In genomic region chr1:201888282-201889033, GRCh38 we compare ENCODE assay signal across 8 cellular contexts. TPM values are rescaled to one million over a fixed set of nuclear protein-coding genes. Genes with fewer than 3 reads are reported as not detected.
DNase-seq lines count a peak whose midpoint lies in the region; ATAC-seq, FAIRE-seq and TF ChIP-seq lines count a peak whose summit lies in the region.

TSS of gene SHISA4 (plus strand) at chr1:201888898. CDS start at chr1:201888995, 97 bp downstream.

- H3K4me1 Mint-ChIP-seq in activated CD4-positive, alpha-beta T cell treated with anti-CD3 and anti-CD28 coated beads for 36 hours: peaks cover 4% of the 10 kb centered on the region

- CTCF ChIA-PET in activated CD4-positive, alpha-beta T cell treated with anti-CD3 and anti-CD28 coated beads for 36 hours (lab: Charles Lee): interaction anchor here (2.0 kb wide), 1 partner anchor 10 kb away, joined by 12 read pairs; no protein-coding TSS in a partner anchor
- CTCF ChIA-PET in PC-3 (lab: Charles Lee): no interaction called here

- no peak for TF ChIP-seq CTCF in PC-3 (conservative IDR thresholded peaks at IDR 0.05; ENCODE audit: low read depth, low read length)
- no peak for TF ChIP-seq CTCF in bronchial epithelial cell (IDR thresholded peaks at IDR 0.05; ENCODE audit: insufficient read depth, low read length, severe bottlenecking)

- H3K9me3 ChIP-seq in PC-3 (ENCODE audit: low read length) (no peaks in the 10 kb centered on the region), iPS-20b (ENCODE audit: insufficient read depth, low read depth, low read length) (no peaks in the 10 kb centered on the region)

- peaks cover 26% of the 10 kb centered on the region for H3K4me1 ChIP-seq in PC-3 (ENCODE audit: insufficient read depth, low read length)
- peaks cover 8% of the 10 kb centered on the region for H3K4me1 ChIP-seq in iPS-20b (ENCODE audit: insufficient read depth, low read length)
- peaks cover 8% of the 10 kb centered on the region for H3K4me1 ChIP-seq in rectal smooth muscle tissue (ENCODE audit: control insufficient read depth, insufficient read depth, low read length)

- H2AFZ ChIP-seq in PC-3 (ENCODE audit: low read length): peak within 1 kb of the TSS; percentile 87

- H3K27ac Mint-ChIP-seq in activated CD4-positive, alpha-beta T cell treated with anti-CD3 and anti-CD28 coated beads for 36 hours: no peak within 1 kb of the TSS

- H3K36me3 ChIP-seq in PC-3 (ENCODE audit: low read depth, low read length) (no peaks in the 10 kb centered on the region), bronchial epithelial cell (ENCODE audit: control insufficient read depth, insufficient read depth, low read length) (no peaks in the 10 kb centered on the region), iPS-20b (ENCODE audit: insufficient read depth, low read depth, low read length) (no peaks in the 10 kb centered on the region), rectal smooth muscle tissue (ENCODE audit: control insufficient read depth, insufficient read depth, low read length) (no peaks in the 10 kb centered on the region)

- peaks cover 35% of the 10 kb centered on the region for H3K27me3 Mint-ChIP-seq in activated CD4-positive, alpha-beta T cell treated with anti-CD3 and anti-CD28 coated beads for 36 hours

- peak within 1 kb of the TSS; percentile 41; the same call in 1 of the 2 replicates for H3K9ac ChIP-seq in PC-3 (ENCODE audit: low read length)
- peak within 1 kb of the TSS; percentile 69; the same call in 1 of the 2 replicates for H3K9ac ChIP-seq in iPS-20b (ENCODE audit: low read depth, low read length)
- no peak within 1 kb of the TSS for H3K9ac ChIP-seq in rectal smooth muscle tissue (ENCODE audit: low read length)

- H4K20me1 ChIP-seq in PC-3 (ENCODE audit: low read length): no peaks in the 10 kb centered on the region

- POLR2A ChIA-PET in activated CD4-positive, alpha-beta T cell treated with anti-CD3 and anti-CD28 coated beads for 36 hours (lab: Charles Lee): no interaction called here
- POLR2A ChIA-PET in PC-3 (lab: Charles Lee; ENCODE audit: unreplicated experiment): interaction anchor here (0.7 kb wide), 1 partner anchor 58 kb away, joined by 3 read pairs; the partner anchor contains the start of gene LMOD1

- no peaks in the 10 kb centered on the region for H3K9me3 Mint-ChIP-seq in activated CD4-positive, alpha-beta T cell treated with anti-CD3 and anti-CD28 coated beads for 36 hours (ENCODE audit: low read depth)

- H3K9me2 ChIP-seq in PC-3 (replicated peaks; ENCODE audit: low read length): no peaks in the 10 kb centered on the region

- no peaks in the 10 kb centered on the region for H3K36me3 Mint-ChIP-seq in activated CD4-positive, alpha-beta T cell treated with anti-CD3 and anti-CD28 coated beads for 36 hours (ENCODE audit: low read depth)

- H3F3A ChIP-seq in PC-3 (ENCODE audit: low read length, unreplicated experiment): no peaks in the 10 kb centered on the region

- H3K27me3 ChIP-seq in PC-3 (ENCODE audit: low read length) (no peaks in the 10 kb centered on the region), bronchial epithelial cell (ENCODE audit: control insufficient read depth, insufficient read depth, low read length) (no peaks in the 10 kb centered on the region), iPS-20b (ENCODE audit: insufficient read depth, low read length) (peaks cover 38% of the 10 kb centered on the region), rectal smooth muscle tissue (ENCODE audit: control insufficient read depth, insufficient read depth, low read length) (no peaks in the 10 kb centered on the region)

- DNase-seq in activated CD4-positive, alpha-beta T cell treated with anti-CD3 and anti-CD28 coated beads for 36 hours: peak; percentile 23
- no peak for DNase-seq in activated CD4-positive, alpha-beta T cell treated with anti-CD3 and anti-CD28 coated beads for 4 hours
- peak; percentile 49 for DNase-seq in PC-3
- peak; percentile 15 for DNase-seq in bronchial epithelial cell (ENCODE audit: low read depth)

- no peaks in the 10 kb centered on the region for H3K79me2 ChIP-seq in PC-3 (ENCODE audit: low read length)

- ATAC-seq in activated CD4-positive, alpha-beta T cell treated with anti-CD3 and anti-CD28 coated beads for 36 hours: peak; percentile 66
- peak; percentile 87 for ATAC-seq in PC-3
- ATAC-seq in HG03175 (IDR thresholded peaks at IDR 0.05; ENCODE audit: unreplicated experiment): no peak
- no peak for ATAC-seq in GM19467 (IDR thresholded peaks at IDR 0.05; ENCODE audit: unreplicated experiment)

- H3K4me3 ChIP-seq in PC-3 (ENCODE audit: low read length): peak within 1 kb of the TSS; percentile 81
- peak within 1 kb of the TSS; percentile 57 for H3K4me3 ChIP-seq in bronchial epithelial cell (ENCODE audit: low read depth, low read length)
- peak within 1 kb of the TSS; percentile 80 for H3K4me3 ChIP-seq in iPS-20b (ENCODE audit: low read length)
- peak within 1 kb of the TSS; percentile 70 for H3K4me3 ChIP-seq in rectal smooth muscle tissue (ENCODE audit: low read length)

- FAIRE-seq in bronchial epithelial cell (lab: Jason Lieb, UNC): no peak

- intact Hi-C loops in activated CD4-positive, alpha-beta T cell treated with anti-CD3 and anti-CD28 coated beads for 36 hours (cut with DNase I, micrococcal nuclease): no loop called here
- intact Hi-C loops in PC-3 (cut with micrococcal nuclease): no loop called here

- no TSS peak for BruUV-seq in PC-3 (replicated peaks; lab: Mats Ljungman, UMichigan)

- peak within 1 kb of the TSS; percentile 93 for H3K4me2 ChIP-seq in PC-3 (ENCODE audit: low read length)

- H3K27ac ChIP-seq in PC-3 (ENCODE audit: low read length): no peak within 1 kb of the TSS
- H3K27ac ChIP-seq in iPS-20b (ENCODE audit: low read length): no peak within 1 kb of the TSS
- H3K27ac ChIP-seq in rectal smooth muscle tissue (ENCODE audit: low read depth, low read length): no peak within 1 kb of the TSS

- peak within 1 kb of the TSS; percentile 15 for H3K4me3 Mint-ChIP-seq in activated CD4-positive, alpha-beta T cell treated with anti-CD3 and anti-CD28 coated beads for 36 hours

RNA-seq across cellular contexts. Expression of gene SHISA4, which starts in this region (rescaled TPM):
- under 1 TPM; 0.14 to 0.26 TPM for total RNA-seq in activated CD4-positive, alpha-beta T cell treated with anti-CD3 and anti-CD28 coated beads for 36 hours
- total RNA-seq in PC-3 (2014; rRNA removed) (12.4 and 14.3 TPM in 2 replicates), bronchial epithelial cell (3.2 and 3.9 TPM in 2 replicates)

Comparison
In these comparisons a context has a peak if more than half of its experiments do, and no peak if none do; other contexts are left out.
1. Peak in DNase-seq and ATAC-seq in activated CD4-positive, alpha-beta T cell treated with anti-CD3 and anti-CD28 coated beads for 36 hours; RNA of the gene not detected or under 1 TPM.
2. DNase-seq: peak in PC-3 (single experiment) and bronchial epithelial cell (single experiment); none in activated CD4-positive, alpha-beta T cell treated with anti-CD3 and anti-CD28 coated beads for 4 hours (0 of 2).
3. Peak in every context shown above with its lines, with median percentiles within 50 percentile points of each other: H3K4me3 ChIP-seq.